ENCODE assay signal across 9 cellular contexts in genomic region chr9:90641868-90642558, GRCh38. TPM values are rescaled to one million over a fixed set of nuclear protein-coding genes. Genes with fewer than 3 reads are reported as not detected.
DNase-seq lines count a peak whose midpoint lies in the region; ATAC-seq and TF ChIP-seq lines count a peak whose summit lies in the region.
"Had no signal": no experiment of that assay in that cellular context is flagged by ENCODE, and none has a peak within 500 bp of the region (broad histone marks: within the 10 kb centered on the region; RNA-seq: fewer than 3 reads in every experiment).

No MANE protein-coding gene starts in this region.

- H3K4me3 ChIP-seq in mesodermal cell (ENCODE audit: extremely low read depth, insufficient read depth, low read length, poor library complexity, severe bottlenecking), result peak overlapping the region; percentile 43

- H3K27ac Mint-ChIP-seq in activated naive CD4-positive, alpha-beta T cell treated with anti-CD3 and anti-CD28 coated beads, Interleukin-2, amount 50 U/mL, for 24 hours, result no peak overlapping the region
- H3K27ac Mint-ChIP-seq in brain, result peak overlapping the region; percentile 80 to 97 (median 93)

- H3K27me3 Mint-ChIP-seq in activated naive CD4-positive, alpha-beta T cell treated with anti-CD3 and anti-CD28 coated beads, Interleukin-2, amount 50 U/mL, for 24 hours, result peaks cover 33% of the 10 kb centered on the region
- H3K27me3 Mint-ChIP-seq in brain, result peaks cover 41% of the 10 kb centered on the region

- H3K27ac ChIP-seq in mesodermal cell (ENCODE audit: low read depth, low read length, severe bottlenecking) (no peak overlapping the region), substantia nigra (ENCODE audit: low read depth, low read length, poor library complexity, severe bottlenecking) (peak overlapping the region; percentile 73)

- ATAC-seq in GM19397 (IDR thresholded peaks at IDR 0.05; ENCODE audit: unreplicated experiment), result no peak

- WGBS in mesodermal cell (ENCODE audit: insufficient coverage in 2 of 2), 2 experiments, result 17 to 45% methylated on average over 4 to 8 of the region's 11 CpGs

- no peak for TF ChIP-seq CTCF in brain (conservative IDR thresholded peaks at IDR 0.05)

- no peaks in the 10 kb centered on the region for H3K36me3 ChIP-seq in mesodermal cell (ENCODE audit: control insufficient read depth, insufficient read depth, low read length)

- H3K9me3 Mint-ChIP-seq in activated naive CD4-positive, alpha-beta T cell treated with anti-CD3 and anti-CD28 coated beads, Interleukin-2, amount 50 U/mL, for 24 hours, result no peaks in the 10 kb centered on the region
- peaks cover 0 to 6% (median 0%) of the 10 kb centered on the region in 5 experiments for H3K9me3 Mint-ChIP-seq in brain

- H3K4me3 Mint-ChIP-seq in activated naive CD4-positive, alpha-beta T cell treated with anti-CD3 and anti-CD28 coated beads, Interleukin-2, amount 50 U/mL, for 24 hours, result peak overlapping the region; percentile 36
- H3K4me3 Mint-ChIP-seq in brain, result peak overlapping the region; percentile 91 to 97 (median 92)

- no peaks in the 10 kb centered on the region for H3K4me1 ChIP-seq in mesodermal cell (ENCODE audit: control insufficient read depth, insufficient read depth, low read length, poor library complexity, severe bottlenecking)

- H3K9me3 ChIP-seq in mesodermal cell (ENCODE audit: control insufficient read depth, low read length), result no peaks in the 10 kb centered on the region

- peaks cover 11% of the 10 kb centered on the region for H3K4me1 Mint-ChIP-seq in activated naive CD4-positive, alpha-beta T cell treated with anti-CD3 and anti-CD28 coated beads, Interleukin-2, amount 50 U/mL, for 24 hours
- peaks cover 41% of the 10 kb centered on the region for H3K4me1 Mint-ChIP-seq in brain

- no peaks in the 10 kb centered on the region for H3K36me3 Mint-ChIP-seq in activated naive CD4-positive, alpha-beta T cell treated with anti-CD3 and anti-CD28 coated beads, Interleukin-2, amount 50 U/mL, for 24 hours
- H3K36me3 Mint-ChIP-seq in brain, result peaks cover 4% of the 10 kb centered on the region

- DNase-seq in activated naive CD4-positive, alpha-beta T cell treated with Interleukin-2 at 50 U/mL for 16 hours, result no peak
- DNase-seq in substantia nigra (lab: John Stamatoyannopoulos, UW) (peak in 18 of 49 donors; percentile 3 to 32 (median 20)), HuH-7 (ENCODE audit: low spot score) (no peak)
- DNase-seq in activated CD8-positive, alpha-beta memory T cell treated with anti-CD3 and anti-CD28 coated beads for 24 hours, result no peak
- DNase-seq: activated gamma-delta T cell had no signal

RNA-seq across cellular contexts. Expression of gene DIRAS2, which starts 0.6 kb away (rescaled TPM):
- 27.0 TPM for polyA plus RNA-seq in brain (ENCODE audit: insufficient read depth, low read depth, low replicate concordance)
- polyA plus RNA-seq in mesodermal cell (2013, experiment 1 of 2), result 1.00 TPM
- polyA plus RNA-seq in mesodermal cell (2013, experiment 2 of 2), result 1.2 TPM
